Comparison of ENCODE assay signal across 12 cellular contexts in genomic region chr9:136688274-136689107, GRCh38. TPM values are rescaled to one million over a fixed set of nuclear protein-coding genes. Genes with fewer than 3 reads are reported as not detected.
DNase-seq lines count a peak whose midpoint lies in the region; ATAC-seq, FAIRE-seq and TF ChIP-seq lines count a peak whose summit lies in the region.
"Had no signal": no experiment of that assay in that cellular context is flagged by ENCODE, and none has a peak within 500 bp of the region (broad histone marks: within the 10 kb centered on the region; RNA-seq: fewer than 3 reads in every experiment).

No MANE protein-coding gene starts in this region.

- RAD21 ChIA-PET in GM12878 (lab: Charles Lee; ENCODE audit: unreplicated experiment), result interaction anchor here (0.9 kb wide), 1 partner anchor 40 kb away, joined by 3 read pairs; no protein-coding TSS in a partner anchor

- TF ChIP-seq POLR2A in GM12878 (IDR thresholded peaks at IDR 0.05; ENCODE audit: low read depth, low read length), result no peak

- no peaks in the 10 kb centered on the region for H3K36me3 Mint-ChIP-seq in CD4-positive, alpha-beta memory T cell
- no peaks in the 10 kb centered on the region for H3K36me3 Mint-ChIP-seq in natural killer cell
- no peaks in the 10 kb centered on the region for H3K36me3 Mint-ChIP-seq in activated CD8-positive, alpha-beta memory T cell treated with anti-CD3 and anti-CD28 coated beads, Interleukin-2, amount 10 ng/mL, durations not matched to agents 7 days and 5 days
- H3K36me3 Mint-ChIP-seq in chondrocyte (ENCODE audit: low read depth), result no peaks in the 10 kb centered on the region

- BruUV-seq in GM12878 (replicated peaks; lab: Mats Ljungman, UMichigan), result no TSS peak

- in situ Hi-C loops in GM12878 (cut with MboI), result no loop called here

- H3K9me3 ChIP-seq in CD4-positive, alpha-beta memory T cell (ENCODE audit: control insufficient read depth in 1 of 2, low read length in 2 of 2), result no peaks in the 10 kb centered on the region
- H3K9me3 ChIP-seq in GM12878 (replicated peaks; ENCODE audit: control insufficient read depth, insufficient read depth, low read length), result no peaks in the 10 kb centered on the region
- H3K9me3 ChIP-seq in Karpas-422 (ENCODE audit: low read length), result no peaks in the 10 kb centered on the region

- DNase-seq in CD4-positive, alpha-beta memory T cell, result no peak
- DNase-seq in GM12878 (ENCODE audit: low read depth, low spot score) (no peak), natural killer cell (no peak), mucosa of gallbladder (ENCODE audit: low spot score) (no peak), chondrocyte (ENCODE audit: low spot score) (no peak), Karpas-422 (no peak)
- DNase-seq in activated CD8-positive, alpha-beta memory T cell treated with anti-CD3 and anti-CD28 coated beads, Interleukin-2, amount 10 ng/mL, durations not matched to agents 7 days and 5 days, result no peak
- DNase-seq: activated CD8-positive, alpha-beta memory T cell treated with anti-CD3 and anti-CD28 coated beads for 24 hours; NCI-H1092 treated with DMSO at 0.1 percent for 48 hours had no signal

- FAIRE-seq in GM12878 (lab: Jason Lieb, UNC), result peak; percentile 44
- FAIRE-seq: colon had no signal

- peaks cover 11% of the 10 kb centered on the region for H3K4me1 ChIP-seq in CD4-positive, alpha-beta memory T cell (ENCODE audit: insufficient read depth, low read length)
- peaks cover 16% of the 10 kb centered on the region for H3K4me1 ChIP-seq in GM12878 (ENCODE audit: control insufficient read depth, insufficient read depth, low read length)
- H3K4me1 ChIP-seq in Karpas-422 (ENCODE audit: low read length), result peaks cover 14% of the 10 kb centered on the region

- no peak overlapping the region for H3K27ac ChIP-seq in CD4-positive, alpha-beta memory T cell (ENCODE audit: low read depth, low read length)
- H3K27ac ChIP-seq in GM12878 (ENCODE audit: control insufficient read depth, insufficient read depth) (peak overlapping the region; percentile 24; the same call in 1 of the 2 replicates), Karpas-422 (ENCODE audit: low read length) (no peak overlapping the region)

- SMC1A ChIA-PET in GM12878 (lab: Charles Lee; ENCODE audit: uncharacterized antibody, unreplicated experiment), result interaction anchor here (1.0 kb wide), 1 partner anchor 11 kb away, joined by 3 read pairs; no protein-coding TSS in a partner anchor

- ATAC-seq in GM21447 (IDR thresholded peaks at IDR 0.05; ENCODE audit: unreplicated experiment), result peak; percentile 28
- ATAC-seq in GM12878, result peak; percentile 32
- ATAC-seq in natural killer cell, result no peak
- no peak for ATAC-seq in activated CD8-positive, alpha-beta memory T cell treated with anti-CD3 and anti-CD28 coated beads, Interleukin-2, amount 10 ng/mL, durations not matched to agents 7 days and 5 days

- no peaks in the 10 kb centered on the region for H3K36me3 ChIP-seq in CD4-positive, alpha-beta memory T cell (ENCODE audit: insufficient read depth, low read length)
- no peaks in the 10 kb centered on the region for H3K36me3 ChIP-seq in GM12878 (ENCODE audit: control insufficient read depth in 2 of 2, insufficient read depth in 2 of 2, low read length in 1 of 2)
- no peaks in the 10 kb centered on the region for H3K36me3 ChIP-seq in Karpas-422 (ENCODE audit: insufficient read depth, low read length)

- H3K4me2 ChIP-seq in GM12878 (ENCODE audit: control insufficient read depth, insufficient read depth), result peak overlapping the region; percentile 98
- no peak overlapping the region for H3K4me2 ChIP-seq in Karpas-422 (ENCODE audit: low read depth, low read length, poor library complexity, severe bottlenecking)

- peak overlapping the region; percentile 44 to 80 (median 61) for H3K4me3 Mint-ChIP-seq in CD4-positive, alpha-beta memory T cell
- peak overlapping the region; percentile 53 for H3K4me3 Mint-ChIP-seq in natural killer cell
- H3K4me3 Mint-ChIP-seq in activated CD8-positive, alpha-beta memory T cell treated with anti-CD3 and anti-CD28 coated beads, Interleukin-2, amount 10 ng/mL, durations not matched to agents 7 days and 5 days, result no peak overlapping the region
- no peak overlapping the region for H3K4me3 Mint-ChIP-seq in chondrocyte (ENCODE audit: unreplicated experiment)

- intact Hi-C loops in CD4-positive, alpha-beta memory T cell (cut with micrococcal nuclease), result no loop called here
- intact Hi-C loops in GM12878 (cut with micrococcal nuclease; ENCODE audit: unreplicated experiment), result loop anchor here (5.0 kb wide), 1 partner anchor 201 kb away; no protein-coding TSS in a partner anchor
- intact Hi-C loops in natural killer cell (cut with micrococcal nuclease), result no loop called here

- POLR2A ChIA-PET in CD4-positive, alpha-beta memory T cell (lab: Charles Lee; ENCODE audit: partially characterized antibody), result interaction anchor here (0.7 to 1.1 kb wide), 2 partner anchors 40 to 41 kb away, joined by 4 to 5 read pairs; no protein-coding TSS in a partner anchor
- POLR2A ChIA-PET in GM12878 (lab: Charles Lee), result no interaction called here

- CTCF ChIA-PET in CD4-positive, alpha-beta memory T cell (lab: Charles Lee; ENCODE audit: partially characterized antibody), result no interaction called here
- CTCF ChIA-PET in GM12878 (lab: Yijun Ruan, JAX), result interaction anchor here (0.6 to 2.9 kb wide), 7 partner anchors 9 to 520 kb away, joined by 3 to 12 read pairs (median 3); no protein-coding TSS in a partner anchor
- CTCF ChIA-PET in activated CD8-positive, alpha-beta memory T cell treated with anti-CD3 and anti-CD28 coated beads, Interleukin-2, amount 10 ng/mL, durations not matched to agents 7 days and 5 days (lab: Charles Lee), result interaction anchor here (0.8 to 7.6 kb wide), 5 partner anchors 13 to 156 kb away, joined by 3 to 33 read pairs (median 3); no protein-coding TSS in a partner anchor

- peaks cover 0 to 6% of the 10 kb centered on the region in 2 donors for H3K27me3 Mint-ChIP-seq in CD4-positive, alpha-beta memory T cell
- H3K27me3 Mint-ChIP-seq in natural killer cell (ENCODE audit: low read depth in 2 of 2), result no peaks in the 10 kb centered on the region
- peaks cover 13% of the 10 kb centered on the region for H3K27me3 Mint-ChIP-seq in activated CD8-positive, alpha-beta memory T cell treated with anti-CD3 and anti-CD28 coated beads, Interleukin-2, amount 10 ng/mL, durations not matched to agents 7 days and 5 days
- no peaks in the 10 kb centered on the region for H3K27me3 Mint-ChIP-seq in chondrocyte (ENCODE audit: low read depth)

- no peaks in the 10 kb centered on the region for H4K20me1 ChIP-seq in GM12878 (ENCODE audit: control insufficient read depth, insufficient read depth)
- H4K20me1 ChIP-seq in Karpas-422 (ENCODE audit: insufficient read depth, low read depth, low read length), result peaks cover 12% of the 10 kb centered on the region

- TF ChIP-seq EP300 in GM12878 (IDR thresholded peaks at IDR 0.05; ENCODE audit: borderline replicate concordance in 1 of 2, control insufficient read depth in 1 of 2, low read depth in 2 of 2, low read length in 2 of 2), result 0 out of 4 replicates have a peak, but pooled peaks of 1 of the 2 experiments have one; percentile 18

- H3K9me3 Mint-ChIP-seq in CD4-positive, alpha-beta memory T cell, result no peaks in the 10 kb centered on the region
- H3K9me3 Mint-ChIP-seq in natural killer cell, result no peaks in the 10 kb centered on the region
- no peaks in the 10 kb centered on the region for H3K9me3 Mint-ChIP-seq in activated CD8-positive, alpha-beta memory T cell treated with anti-CD3 and anti-CD28 coated beads, Interleukin-2, amount 10 ng/mL, durations not matched to agents 7 days and 5 days (ENCODE audit: low read depth)
- no peaks in the 10 kb centered on the region for H3K9me3 Mint-ChIP-seq in chondrocyte (ENCODE audit: low read depth)

- no peak overlapping the region; the same call in 1 of the 2 replicates for H2AFZ ChIP-seq in GM12878 (ENCODE audit: control insufficient read depth, low read depth, low read length)
- H2AFZ ChIP-seq in Karpas-422 (ENCODE audit: low read length), result no peak overlapping the region

- TF ChIP-seq CTCF in GM12878 (IDR thresholded peaks at IDR 0.05 in 2 of 3, conservative IDR thresholded peaks at IDR 0.05 in 1 of 3; ENCODE audit: control insufficient read depth in 2 of 3, extremely low read depth in 1 of 3, insufficient read depth in 1 of 3, low read depth in 3 of 3, low read length in 3 of 3) (no peak), natural killer cell (IDR thresholded peaks at IDR 0.05) (no peak), chondrocyte (IDR thresholded peaks at IDR 0.05) (no peak)

- H3K4me3 ChIP-seq in CD4-positive, alpha-beta memory T cell (ENCODE audit: low read length in 2 of 2), result no peak overlapping the region
- H3K4me3 ChIP-seq in GM12878 (peak overlapping the region; percentile 67; the same call in 1 of the 2 replicates), Karpas-422 (ENCODE audit: low read length) (no peak overlapping the region)

- H3K79me2 ChIP-seq in GM12878 (ENCODE audit: control insufficient read depth, insufficient read depth, low read length), result peaks cover 7% of the 10 kb centered on the region
- peaks cover 7% of the 10 kb centered on the region for H3K79me2 ChIP-seq in Karpas-422 (ENCODE audit: low read length)

- H3K27me3 ChIP-seq in CD4-positive, alpha-beta memory T cell (ENCODE audit: insufficient read depth, low read length), result no peaks in the 10 kb centered on the region
- H3K27me3 ChIP-seq in GM12878 (replicated peaks in 1 of 2; ENCODE audit: control insufficient read depth in 2 of 2, insufficient read depth in 2 of 2, low read length in 1 of 2) (no peaks in the 10 kb centered on the region), Karpas-422 (ENCODE audit: low read length) (no peaks in the 10 kb centered on the region)

- TF ChIP-seq RAD21 in GM12878 (IDR thresholded peaks at IDR 0.05; ENCODE audit: insufficient read depth, low read depth, low read length), result no peak

- no peak overlapping the region for H3K27ac Mint-ChIP-seq in CD4-positive, alpha-beta memory T cell
- H3K27ac Mint-ChIP-seq in natural killer cell, result peak overlapping the region in 1 of 2 donors; percentile 11
- no peak overlapping the region for H3K27ac Mint-ChIP-seq in activated CD8-positive, alpha-beta memory T cell treated with anti-CD3 and anti-CD28 coated beads, Interleukin-2, amount 10 ng/mL, durations not matched to agents 7 days and 5 days
- H3K27ac Mint-ChIP-seq in chondrocyte (ENCODE audit: unreplicated experiment), result no peak overlapping the region

- H3K9ac ChIP-seq in GM12878 (ENCODE audit: control insufficient read depth, insufficient read depth, low read length), result no peak overlapping the region
- no peak overlapping the region for H3K9ac ChIP-seq in Karpas-422 (ENCODE audit: low read length)

- no peaks in the 10 kb centered on the region for H3K9me2 ChIP-seq in Karpas-422 (replicated peaks; ENCODE audit: insufficient read depth, low read length)

- peaks cover 0 to 10% (median 3%) of the 10 kb centered on the region in 4 donors for H3K4me1 Mint-ChIP-seq in CD4-positive, alpha-beta memory T cell
- H3K4me1 Mint-ChIP-seq in natural killer cell (peaks cover 7 to 9% of the 10 kb centered on the region in 2 donors), chondrocyte (ENCODE audit: low read depth) (peaks cover 7% of the 10 kb centered on the region)
- H3K4me1 Mint-ChIP-seq in activated CD8-positive, alpha-beta memory T cell treated with anti-CD3 and anti-CD28 coated beads, Interleukin-2, amount 10 ng/mL, durations not matched to agents 7 days and 5 days, result peaks cover 15% of the 10 kb centered on the region

- 20% methylated on average over 21 of the region's 21 CpGs for WGBS in GM12878 (ENCODE audit: insufficient coverage, insufficient replicate concordance, low lambda C conversion rate, missing lambda C conversion rate)

RNA-seq across cellular contexts. Expression of gene AGPAT2, which starts 1.2 kb away (rescaled TPM):
- total RNA-seq in CD4-positive, alpha-beta memory T cell, result 1 to 10 TPM; 6.9 to 7.8 TPM
- 10 to 100 TPM; 16.2 to 20.6 TPM for polyA plus RNA-seq in CD4-positive, alpha-beta memory T cell
- total RNA-seq in GM12878 (2013; cell fraction: nucleolus; rRNA removed), result 16.2 and 18.7 TPM in 2 replicates
- total RNA-seq in GM12878 (2014; rRNA removed) (16.2 and 18.9 TPM in 2 replicates), GM12878 (2014; rRNA removed; fragmentation: Illumina TruSeq; extraction: Trizol) (6.8 and 7.1 TPM in 2 replicates), GM12878 (2021) (22.5 TPM in 2 replicates), natural killer cell (10 to 100 TPM; 10.3 to 19.4 (median 12.0) TPM), mucosa of gallbladder (81.7 TPM), chondrocyte (23.4 to 39.8 TPM (median 39.1 TPM) in 3 replicates)
- polyA plus RNA-seq in GM12878 (2011; ENCODE audit: low read depth), result 3.2 TPM
- polyA plus RNA-seq in GM12878 (2011; rRNA removed) (6.5 and 17.5 TPM in 2 replicates), GM12878 (2014; fragmentation: Illumina TruSeq; extraction: Trizol) (0.92 and 6.0 TPM in 2 replicates), GM12878 (2014; fragmentation: Nextera tagmentation; extraction: Ambion mirVana) (under 1 TPM; 0.10 to 0.47 TPM), GM12878 (2014; rRNA removed) (25.4 and 28.5 TPM in 2 replicates), GM12878 (2016; fragmentation: Nextera tagmentation; extraction: Ambion mirVana) (10 to 100 TPM; 19.5 to 23.7 TPM)
- polyA plus RNA-seq in GM12878 (2011; cell fraction: cytosol; rRNA removed), result 26.4 and 33.7 TPM in 2 replicates
- polyA plus RNA-seq in GM12878 (2011; cell fraction: nucleus; rRNA removed), result 27.6 and 27.8 TPM in 2 replicates
- polyA plus RNA-seq in GM12878 (2012), result 13.6 and 14.9 TPM in 2 replicates
- 11.4 and 17.3 TPM in 2 replicates for polyA minus RNA-seq in GM12878 (2011; rRNA and poly(A)+ RNA removed)
- polyA minus RNA-seq in GM12878 (2011; cell fraction: cytosol; rRNA and poly(A)+ RNA removed), result 7.8 and 9.6 TPM in 2 replicates
- polyA minus RNA-seq in GM12878 (2011; cell fraction: nucleus; rRNA and poly(A)+ RNA removed), result 7.3 and 8.8 TPM in 2 replicates
- 10 to 100 TPM; 16.9 to 20.5 TPM for total RNA-seq in activated CD8-positive, alpha-beta memory T cell treated with anti-CD3 and anti-CD28 coated beads, Interleukin-2, amount 10 ng/mL, durations not matched to agents 7 days and 5 days
- total RNA-seq in Karpas-422 (2014; rRNA removed; shearing (Covaris generic); ENCODE audit: low replicate concordance), result 12.3 and 38.5 TPM in 2 replicates

RNA-seq across cellular contexts. Expression of gene DIPK1B, which starts 23.9 kb away (rescaled TPM):
- total RNA-seq in CD4-positive, alpha-beta memory T cell, result not detected
- not detected for polyA plus RNA-seq in CD4-positive, alpha-beta memory T cell
- 0.32 and 0.58 TPM in 2 replicates for total RNA-seq in GM12878 (2013; cell fraction: nucleolus; rRNA removed)
- total RNA-seq in GM12878 (2014; rRNA removed) (0.11 and 0.28 TPM in 2 replicates), GM12878 (2014; rRNA removed; fragmentation: Illumina TruSeq; extraction: Trizol) (0.09 TPM in 2 replicates), GM12878 (2021) (0.21 and 0.32 TPM in 2 replicates), natural killer cell (under 1 TPM in 2 of 3 donors, not detected in 1; 0.31 to 0.39 TPM), mucosa of gallbladder (8.8 TPM), chondrocyte (8.2 to 9.2 TPM (median 8.5 TPM) in 3 replicates)
- polyA plus RNA-seq in GM12878 (2011; ENCODE audit: low read depth), result 0.37 TPM
- polyA plus RNA-seq in GM12878 (2011; rRNA removed) (0.06 and 0.12 TPM in 2 replicates), GM12878 (2014; fragmentation: Illumina TruSeq; extraction: Trizol) (not detected in 2 replicates), GM12878 (2014; fragmentation: Nextera tagmentation; extraction: Ambion mirVana) (not detected), GM12878 (2014; rRNA removed) (0.16 and 0.20 TPM in 2 replicates), GM12878 (2016; fragmentation: Nextera tagmentation; extraction: Ambion mirVana) (under 1 TPM; 0.08 to 0.13 TPM)
- polyA plus RNA-seq in GM12878 (2011; cell fraction: cytosol; rRNA removed), result 0.15 and 0.30 TPM in 2 replicates
- 1.1 and 1.4 TPM in 2 replicates for polyA plus RNA-seq in GM12878 (2011; cell fraction: nucleus; rRNA removed)
- 0.85 and 1.1 TPM in 2 replicates for polyA plus RNA-seq in GM12878 (2012)
- polyA minus RNA-seq in GM12878 (2011; rRNA and poly(A)+ RNA removed), result 0.15 and 0.22 TPM in 2 replicates
- not detected in 2 replicates for polyA minus RNA-seq in GM12878 (2011; cell fraction: cytosol; rRNA and poly(A)+ RNA removed)
- 0.12 and 0.19 TPM in 2 replicates for polyA minus RNA-seq in GM12878 (2011; cell fraction: nucleus; rRNA and poly(A)+ RNA removed)
- not detected for total RNA-seq in activated CD8-positive, alpha-beta memory T cell treated with anti-CD3 and anti-CD28 coated beads, Interleukin-2, amount 10 ng/mL, durations not matched to agents 7 days and 5 days
- not detected in 2 replicates for total RNA-seq in Karpas-422 (2014; rRNA removed; shearing (Covaris generic); ENCODE audit: low replicate concordance)

RNA-seq across cellular contexts. Expression of gene EGFL7, which starts 25.8 kb away (rescaled TPM):
- not detected for total RNA-seq in CD4-positive, alpha-beta memory T cell
- polyA plus RNA-seq in CD4-positive, alpha-beta memory T cell, result under 1 TPM in 1 of 2 donors, not detected in 1; 0.64 TPM
- total RNA-seq in GM12878 (2013; cell fraction: nucleolus; rRNA removed), result not detected in 2 replicates
- total RNA-seq in GM12878 (2014; rRNA removed), result 0.06 and 0.16 TPM in 2 replicates
- total RNA-seq in GM12878 (2014; rRNA removed; fragmentation: Illumina TruSeq; extraction: Trizol), result not detected in 2 replicates
- total RNA-seq in GM12878 (2021), result 0.46 and 0.64 TPM in 2 replicates
- polyA plus RNA-seq in GM12878 (2011; ENCODE audit: low read depth), result not detected
- polyA plus RNA-seq in GM12878 (2011; rRNA removed), result 0.06 and 0.11 TPM in 2 replicates
- 0.20 and 0.30 TPM in 2 replicates for polyA plus RNA-seq in GM12878 (2011; cell fraction: cytosol; rRNA removed)
- polyA plus RNA-seq in GM12878 (2011; cell fraction: nucleus; rRNA removed), result 0.41 and 0.51 TPM in 2 replicates
- polyA plus RNA-seq in GM12878 (2012), result 0.16 and 0.39 TPM in 2 replicates
- not detected in 2 replicates for polyA plus RNA-seq in GM12878 (2014; fragmentation: Illumina TruSeq; extraction: Trizol)
- polyA plus RNA-seq in GM12878 (2014; fragmentation: Nextera tagmentation; extraction: Ambion mirVana), result not detected
- 0.27 TPM in 1 of 2 replicates, not detected in the other for polyA plus RNA-seq in GM12878 (2014; rRNA removed)
- under 1 TPM in 1 of 2 experiments, not detected in 1; 0.19 TPM for polyA plus RNA-seq in GM12878 (2016; fragmentation: Nextera tagmentation; extraction: Ambion mirVana)
- polyA minus RNA-seq in GM12878 (2011; rRNA and poly(A)+ RNA removed), result 0.36 TPM in 1 of 2 replicates, not detected in the other
- polyA minus RNA-seq in GM12878 (2011; cell fraction: cytosol; rRNA and poly(A)+ RNA removed), result 0.94 and 1.2 TPM in 2 replicates
- polyA minus RNA-seq in GM12878 (2011; cell fraction: nucleus; rRNA and poly(A)+ RNA removed), result 0.96 TPM in 1 of 2 replicates, not detected in the other
- under 1 TPM; 0.28 to 0.47 (median 0.29) TPM for total RNA-seq in natural killer cell
- 1 to 10 TPM in 1 of 2 experiments, under 1 TPM in 1; 0.29 to 1.1 TPM for total RNA-seq in activated CD8-positive, alpha-beta memory T cell treated with anti-CD3 and anti-CD28 coated beads, Interleukin-2, amount 10 ng/mL, durations not matched to agents 7 days and 5 days
- total RNA-seq in mucosa of gallbladder, result 62.2 TPM
- total RNA-seq in chondrocyte, result 5.4 to 7.8 TPM (median 7.0 TPM) in 3 replicates
- total RNA-seq in Karpas-422 (2014; rRNA removed; shearing (Covaris generic); ENCODE audit: low replicate concordance), result not detected in 2 replicates

RNA-seq across cellular contexts. Expression of gene LCN10, which starts 54.2 kb away (rescaled TPM):
- total RNA-seq in CD4-positive, alpha-beta memory T cell, result 1 to 10 TPM in 1 of 2 experiments, under 1 TPM in 1; 0.90 to 1.3 TPM
- polyA plus RNA-seq in CD4-positive, alpha-beta memory T cell, result under 1 TPM; 0.22 to 0.50 TPM
- 1.1 and 1.3 TPM in 2 replicates for total RNA-seq in GM12878 (2013; cell fraction: nucleolus; rRNA removed)
- 0.06 TPM in 1 of 2 replicates, not detected in the other for total RNA-seq in GM12878 (2014; rRNA removed)
- total RNA-seq in GM12878 (2014; rRNA removed; fragmentation: Illumina TruSeq; extraction: Trizol), result 0.18 and 0.28 TPM in 2 replicates
- 0.21 and 0.51 TPM in 2 replicates for total RNA-seq in GM12878 (2021)
- polyA plus RNA-seq in GM12878 (2011; ENCODE audit: low read depth), result 0.14 TPM
- polyA plus RNA-seq in GM12878 (2011; rRNA removed), result 1.3 TPM in 2 replicates
- 2.2 TPM in 2 replicates for polyA plus RNA-seq in GM12878 (2011; cell fraction: cytosol; rRNA removed)
- 2.0 and 2.8 TPM in 2 replicates for polyA plus RNA-seq in GM12878 (2011; cell fraction: nucleus; rRNA removed)
- 0.37 and 0.56 TPM in 2 replicates for polyA plus RNA-seq in GM12878 (2012)
- polyA plus RNA-seq in GM12878 (2014; fragmentation: Illumina TruSeq; extraction: Trizol), result 0.16 TPM in 1 of 2 replicates, not detected in the other
- under 1 TPM in 1 of 2 experiments, not detected in 1; 0.11 TPM for polyA plus RNA-seq in GM12878 (2014; fragmentation: Nextera tagmentation; extraction: Ambion mirVana)
- 0.06 and 0.35 TPM in 2 replicates for polyA plus RNA-seq in GM12878 (2014; rRNA removed)
- 1 to 10 TPM in 1 of 2 experiments, under 1 TPM in 1; 0.39 to 1.1 TPM for polyA plus RNA-seq in GM12878 (2016; fragmentation: Nextera tagmentation; extraction: Ambion mirVana)
- polyA minus RNA-seq in GM12878 (2011; rRNA and poly(A)+ RNA removed), result 1.2 and 1.7 TPM in 2 replicates
- polyA minus RNA-seq in GM12878 (2011; cell fraction: cytosol; rRNA and poly(A)+ RNA removed), result 0.67 TPM in 1 of 2 replicates, not detected in the other
- polyA minus RNA-seq in GM12878 (2011; cell fraction: nucleus; rRNA and poly(A)+ RNA removed), result 0.19 and 1.1 TPM in 2 replicates
- total RNA-seq in natural killer cell, result not detected
- under 1 TPM in 1 of 2 experiments, not detected in 1; 0.68 TPM for total RNA-seq in activated CD8-positive, alpha-beta memory T cell treated with anti-CD3 and anti-CD28 coated beads, Interleukin-2, amount 10 ng/mL, durations not matched to agents 7 days and 5 days
- total RNA-seq in mucosa of gallbladder, result 11.4 TPM
- total RNA-seq in chondrocyte, result not detected in 3 replicates
- total RNA-seq in Karpas-422 (2014; rRNA removed; shearing (Covaris generic); ENCODE audit: low replicate concordance), result not detected in 2 replicates
- total RNA-seq: G401 had no signal

RNA-seq across cellular contexts. Expression of gene LCN6, which starts 59.8 kb away (rescaled TPM):
- total RNA-seq in CD4-positive, alpha-beta memory T cell, result not detected
- not detected for polyA plus RNA-seq in CD4-positive, alpha-beta memory T cell
- not detected in 2 replicates for total RNA-seq in GM12878 (2013; cell fraction: nucleolus; rRNA removed)
- not detected in 2 replicates for total RNA-seq in GM12878 (2014; rRNA removed)
- not detected in 2 replicates for total RNA-seq in GM12878 (2014; rRNA removed; fragmentation: Illumina TruSeq; extraction: Trizol)
- not detected in 2 replicates for total RNA-seq in GM12878 (2021)
- polyA plus RNA-seq in GM12878 (2011; ENCODE audit: low read depth), result not detected
- polyA plus RNA-seq in GM12878 (2011; rRNA removed), result not detected in 2 replicates
- polyA plus RNA-seq in GM12878 (2011; cell fraction: cytosol; rRNA removed), result not detected in 2 replicates
- not detected in 2 replicates for polyA plus RNA-seq in GM12878 (2011; cell fraction: nucleus; rRNA removed)
- polyA plus RNA-seq in GM12878 (2012), result not detected in 2 replicates
- polyA plus RNA-seq in GM12878 (2014; fragmentation: Illumina TruSeq; extraction: Trizol), result not detected in 2 replicates
- polyA plus RNA-seq in GM12878 (2014; fragmentation: Nextera tagmentation; extraction: Ambion mirVana), result not detected
- not detected in 2 replicates for polyA plus RNA-seq in GM12878 (2014; rRNA removed)
- polyA plus RNA-seq in GM12878 (2016; fragmentation: Nextera tagmentation; extraction: Ambion mirVana), result not detected
- polyA minus RNA-seq in GM12878 (2011; rRNA and poly(A)+ RNA removed), result not detected in 2 replicates
- not detected in 2 replicates for polyA minus RNA-seq in GM12878 (2011; cell fraction: cytosol; rRNA and poly(A)+ RNA removed)
- not detected in 2 replicates for polyA minus RNA-seq in GM12878 (2011; cell fraction: nucleus; rRNA and poly(A)+ RNA removed)
- not detected for total RNA-seq in natural killer cell
- total RNA-seq in activated CD8-positive, alpha-beta memory T cell treated with anti-CD3 and anti-CD28 coated beads, Interleukin-2, amount 10 ng/mL, durations not matched to agents 7 days and 5 days, result not detected
- 12.8 TPM for total RNA-seq in mucosa of gallbladder
- not detected in 3 replicates for total RNA-seq in chondrocyte
- not detected in 2 replicates for total RNA-seq in Karpas-422 (2014; rRNA removed; shearing (Covaris generic); ENCODE audit: low replicate concordance)
- total RNA-seq: G401 had no signal

Comparison
In these comparisons a context has a peak if more than half of its experiments do, and no peak if none do; other contexts are left out.
1. H3K4me3 Mint-ChIP-seq: peak in CD4-positive, alpha-beta memory T cell (8 of 8) and natural killer cell (single experiment); none in activated CD8-positive, alpha-beta memory T cell treated with anti-CD3 and anti-CD28 coated beads, Interleukin-2, amount 10 ng/mL, durations not matched to agents 7 days and 5 days (single experiment) and chondrocyte (single experiment).
2. ATAC-seq: peak in GM21447 (single experiment) and GM12878 (single experiment); none in natural killer cell (0 of 3) and activated CD8-positive, alpha-beta memory T cell treated with anti-CD3 and anti-CD28 coated beads, Interleukin-2, amount 10 ng/mL, durations not matched to agents 7 days and 5 days (single experiment).